Comparison of ENCODE assay signal across 14 cellular contexts in the genomic region with DNA sequence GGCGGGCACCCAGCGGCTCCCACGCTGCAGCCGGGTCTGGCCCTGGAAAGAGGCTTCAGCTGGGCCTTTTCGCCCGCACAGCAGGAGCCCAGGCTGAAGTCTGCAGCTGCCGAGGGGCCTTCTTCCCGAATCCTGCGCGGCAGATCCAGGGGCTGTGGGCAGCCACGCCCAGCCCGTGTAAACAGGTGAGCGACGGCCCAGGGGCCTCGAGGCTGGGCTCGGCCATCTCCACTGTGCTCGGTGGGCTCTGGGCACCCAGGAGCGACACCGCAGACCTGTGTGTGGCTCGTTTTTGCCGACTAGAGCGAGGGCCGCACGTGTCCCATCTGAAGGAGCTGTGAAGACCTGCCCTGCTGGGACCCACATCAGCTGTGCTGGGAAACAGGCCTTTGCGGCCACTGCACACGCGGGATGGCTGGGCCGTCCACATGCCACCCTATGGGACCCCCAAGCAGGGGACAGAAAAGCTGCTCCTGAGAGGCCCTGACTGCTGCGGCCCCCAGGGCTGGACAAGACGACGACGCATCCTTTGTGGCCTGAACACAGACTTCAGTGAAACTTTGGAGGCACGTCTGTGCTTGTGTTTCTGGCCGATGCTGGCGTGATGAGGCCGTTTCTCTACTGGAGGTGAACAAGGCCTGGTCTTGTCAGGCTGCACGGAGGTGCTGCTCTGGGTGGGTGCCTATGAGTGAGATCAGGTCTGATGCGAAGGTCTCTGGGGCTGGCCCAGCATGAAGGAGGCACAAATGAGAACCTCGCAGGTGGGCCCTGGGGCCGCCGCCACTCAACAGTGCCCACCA. TPM values are rescaled to one million over a fixed set of nuclear protein-coding genes. Genes with fewer than 3 reads are reported as not detected.
A peak's percentile ranks its signal among the peaks of the same experiment; 100 is the strongest.
DNase-seq lines count a peak whose midpoint lies in the region; ATAC-seq and TF ChIP-seq lines count a peak whose summit lies in the region.
"Had no signal": no experiment of that assay in that cellular context is flagged by ENCODE, and none has a peak within 500 bp of the region (broad histone marks: within the 10 kb centered on the region; RNA-seq: fewer than 3 reads in every experiment).

No MANE protein-coding gene starts in this region.

- POLR2A ChIA-PET in MCF 10A (lab: Yijun Ruan, JAX) = interaction anchor here (0.7 to 1.5 kb wide), 2 partner anchors 9 to 41 kb away, joined by 4 to 5 read pairs; no protein-coding TSS in a partner anchor
- POLR2A ChIA-PET in WTC11 (lab: Charles Lee) = no interaction called here

- no peak overlapping the region for H3K4ac ChIP-seq in neuronal stem cell (ENCODE audit: low read length)

- H3K36me3 Mint-ChIP-seq in MCF 10A (ENCODE audit: insufficient read depth, unreplicated experiment) (peaks cover 12% of the 10 kb centered on the region), WTC11 (no peaks in the 10 kb centered on the region)

- H3K9me3 ChIP-seq in mammary epithelial cell (replicated peaks; ENCODE audit: insufficient read depth, low read length) (no peaks in the 10 kb centered on the region), neuronal stem cell (replicated peaks in 1 of 2; ENCODE audit: control insufficient read depth in 2 of 2, insufficient read depth in 1 of 2, low read depth in 1 of 2, low read length in 2 of 2) (peaks cover 0 to 7% of the 10 kb centered on the region in 2 donors)
- H3K9me3 ChIP-seq: A549 had no signal

- TF ChIP-seq CTCF in mammary epithelial cell (conservative IDR thresholded peaks at IDR 0.05 in 1 of 2, IDR thresholded peaks at IDR 0.05 in 1 of 2; ENCODE audit: extremely low read depth in 1 of 2, insufficient read depth in 1 of 2, low read depth in 1 of 2, low read length in 2 of 2) (no peak), MCF 10A (IDR thresholded peaks at IDR 0.05; ENCODE audit: unreplicated experiment) (no peak), WTC11 (IDR thresholded peaks at IDR 0.05) (no peak), coronary artery (IDR thresholded peaks at IDR 0.05) (no peak)

- H3K4me3 ChIP-seq in mammary epithelial cell (replicated peaks in 1 of 3; ENCODE audit: insufficient read depth in 1 of 3, low read depth in 2 of 3, low read length in 3 of 3) (no peak overlapping the region), neuronal stem cell (ENCODE audit: low read length in 2 of 2) (no peak overlapping the region), coronary artery (no peak overlapping the region)
- H3K4me3 ChIP-seq: A549, GM23248 had no signal

- H3K4me1 ChIP-seq in mammary epithelial cell (ENCODE audit: insufficient read depth, low read length) (peaks cover 22% of the 10 kb centered on the region), neuronal stem cell (ENCODE audit: control insufficient read depth in 2 of 2, insufficient read depth in 1 of 2, low read depth in 1 of 2, low read length in 2 of 2) (no peaks in the 10 kb centered on the region)

- CTCF ChIA-PET in mammary epithelial cell (lab: Charles Lee; ENCODE audit: low non-redundant PET) (no interaction called here), MCF 10A (lab: Yijun Ruan, JAX) (interaction anchor here (0.6 to 6.2 kb wide), 4 partner anchors 35 to 350 kb away, joined by 3 to 47 read pairs (median 5); partner anchors contain the start of genes GALNS and TRAPPC2L), WTC11 (lab: Charles Lee) (interaction anchor here (1.2 to 5.5 kb wide), 6 partner anchors 10 to 401 kb away, joined by 3 to 32 read pairs (median 10); partner anchors contain the start of genes GALNS, TRAPPC2L and ZNF778)

- no peak overlapping the region for H3K4me3 Mint-ChIP-seq in MCF 10A (ENCODE audit: unreplicated experiment)
- no peak overlapping the region for H3K4me3 Mint-ChIP-seq in WTC11
- H3K4me3 Mint-ChIP-seq: CD14-positive monocyte; CD4-positive, alpha-beta memory T cell; HFFc6 had no signal

- peak overlapping the region; percentile 58 for H2BK12ac ChIP-seq in neuronal stem cell (ENCODE audit: low read length)

- dilution Hi-C loops in mammary epithelial cell (cut with HindIII; ENCODE audit: low sequenced_read_pairs) = no loop called here

- no peaks in the 10 kb centered on the region for H3K27me3 ChIP-seq in mammary epithelial cell (ENCODE audit: insufficient read depth, low read length)
- H3K27me3 ChIP-seq in neuronal stem cell (ENCODE audit: control insufficient read depth in 3 of 3, insufficient read depth in 3 of 3, low read depth in 1 of 3, low read length in 3 of 3) = no peaks in the 10 kb centered on the region

- H3K27ac Mint-ChIP-seq in MCF 10A (ENCODE audit: low read depth, unreplicated experiment) (no peak overlapping the region), WTC11 (no peak overlapping the region)
- H3K27ac Mint-ChIP-seq: CD14-positive monocyte; CD4-positive, alpha-beta memory T cell; HFFc6 had no signal

- H3K4me2 ChIP-seq in mammary epithelial cell (ENCODE audit: insufficient read depth, low read depth, low read length) (no peak overlapping the region), neuronal stem cell (ENCODE audit: insufficient read depth, low read length, poor library complexity, severe bottlenecking) (no peak overlapping the region)
- H3K4me2 ChIP-seq: A549 had no signal

- H3K36me3 ChIP-seq in mammary epithelial cell (ENCODE audit: insufficient read depth, low read length) (no peaks in the 10 kb centered on the region), neuronal stem cell (replicated peaks in 1 of 2; ENCODE audit: control insufficient read depth in 2 of 2, insufficient read depth in 2 of 2, low read length in 2 of 2) (no peaks in the 10 kb centered on the region)

- H3K27me3 Mint-ChIP-seq in MCF 10A (ENCODE audit: insufficient read depth, unreplicated experiment) (no peaks in the 10 kb centered on the region), WTC11 (ENCODE audit: low read depth) (no peaks in the 10 kb centered on the region)
- H3K27me3 Mint-ChIP-seq: CD4-positive, alpha-beta memory T cell had no signal

- DNase-seq in mammary epithelial cell (peak; percentile 48), MCF 10A (ENCODE audit: unreplicated experiment) (no peak), WTC11 (ENCODE audit: low spot score) (no peak), neuronal stem cell (ENCODE audit: low spot score) (no peak), coronary artery (ENCODE audit: low spot score) (no peak)
- no peak for DNase-seq in activated CD4-positive, alpha-beta T cell treated with anti-CD3 and anti-CD28 coated beads for 4 hours
- DNase-seq: HFFc6 had no signal

- H3K27ac ChIP-seq in mammary epithelial cell (ENCODE audit: insufficient read depth, low read depth, low read length) (no peak overlapping the region), neuronal stem cell (replicated peaks; ENCODE audit: low read length) (no peak overlapping the region), coronary artery (no peak overlapping the region)
- H3K27ac ChIP-seq: 22Rv1, A549, GM23248 had no signal

- H3K14ac ChIP-seq in neuronal stem cell (ENCODE audit: low read length) = no peak overlapping the region

- WGBS in mammary epithelial cell (ENCODE audit: low coverage, missing lambda C conversion rate) = 38% methylated on average over 16 of the region's 41 CpGs
- no CpG with 5 or more reads among the region's 41 CpGs for WGBS in neuronal stem cell (ENCODE audit: extremely low coverage in 2 of 2, insufficient read length in 2 of 2, insufficient replicate concordance in 1 of 2), 2 donors

- H2BK120ac ChIP-seq in neuronal stem cell (ENCODE audit: low read depth, low read length) = no peak overlapping the region

- H3K79me2 ChIP-seq in mammary epithelial cell (ENCODE audit: insufficient read depth, low read length) = no peaks in the 10 kb centered on the region

- H3K9ac ChIP-seq in mammary epithelial cell (ENCODE audit: insufficient read depth, low read length) (no peak overlapping the region), neuronal stem cell (ENCODE audit: low read depth, low read length, poor library complexity) (peak overlapping the region; percentile 44)
- H3K9ac ChIP-seq: GM23248 had no signal

- H3K9me3 Mint-ChIP-seq in MCF 10A (ENCODE audit: unreplicated experiment) = no peaks in the 10 kb centered on the region
- H3K9me3 Mint-ChIP-seq in WTC11 = no peaks in the 10 kb centered on the region
- H3K9me3 Mint-ChIP-seq: CD4-positive, alpha-beta memory T cell; HFFc6 had no signal

- ATAC-seq in WTC11 (no peak), esophagus mucosa (peak; percentile 24), HG03442 (IDR thresholded peaks at IDR 0.05; ENCODE audit: unreplicated experiment) (no peak)

- H4K20me1 ChIP-seq in mammary epithelial cell (ENCODE audit: insufficient read depth, low read length) = no peaks in the 10 kb centered on the region

- H2BK5ac ChIP-seq in neuronal stem cell (ENCODE audit: low read length) = peak overlapping the region; percentile 24

- peak overlapping the region; percentile 90 for H2AK5ac ChIP-seq in neuronal stem cell (ENCODE audit: low read depth, low read length)

- no peaks in the 10 kb centered on the region for H3K79me1 ChIP-seq in neuronal stem cell (ENCODE audit: low read depth, low read length)

- H3K18ac ChIP-seq in neuronal stem cell (ENCODE audit: low read length) = peak overlapping the region; percentile 71

- H4K8ac ChIP-seq in neuronal stem cell (ENCODE audit: low read depth, low read length) = peak overlapping the region; percentile 65

- no peak overlapping the region for H2BK15ac ChIP-seq in neuronal stem cell (ENCODE audit: low read length)

- H2AFZ ChIP-seq in mammary epithelial cell (ENCODE audit: low read depth, low read length) = no peak overlapping the region
- H2AFZ ChIP-seq in neuronal stem cell (ENCODE audit: low read length) = no peak overlapping the region
- H2AFZ ChIP-seq: GM23248 had no signal

- H3K23ac ChIP-seq in neuronal stem cell (ENCODE audit: low read depth, low read length, poor library complexity) = peak overlapping the region; percentile 65

- H3K4me1 Mint-ChIP-seq in MCF 10A (ENCODE audit: insufficient read depth, unreplicated experiment) (peaks cover 2% of the 10 kb centered on the region), WTC11 (peaks cover 4% of the 10 kb centered on the region)

- BruUV-seq in mammary epithelial cell (replicated peaks; lab: Mats Ljungman, UMichigan) (no TSS peak), MCF 10A (replicated peaks; lab: Mats Ljungman, UMichigan) (no TSS peak)

- intact Hi-C loops in mammary epithelial cell (cut with micrococcal nuclease) = loop anchor here (1.0 to 5.0 kb wide), 4 partner anchors 40 to 399 kb away; partner anchors contain the start of gene TRAPPC2L
- intact Hi-C loops in MCF 10A (cut with micrococcal nuclease) = loop anchor here (1.0 kb wide), 1 partner anchor 350 kb away; no protein-coding TSS in a partner anchor

- H4K91ac ChIP-seq in neuronal stem cell (ENCODE audit: low read depth, low read length, poor library complexity) = peak overlapping the region; percentile 92

- in situ Hi-C loops in mammary epithelial cell (cut with MboI; ENCODE audit: low sequenced_read_pairs in 2 of 2) = loop anchor here (10.0 to 25.0 kb wide), 2 partner anchors 345 to 348 kb away; partner anchors contain the start of gene CDH15 (in 1 of the 2)

RNA-seq across cellular contexts. Expression of gene APRT, which starts 5.2 kb away (rescaled TPM):
- 100 to 1,000 TPM in 1 of 2 donors, 10 to 100 TPM in 1; 51.5 to 136 TPM for total RNA-seq in mammary epithelial cell
- polyA plus RNA-seq in mammary epithelial cell = 145 TPM
- 63.6 TPM for polyA minus RNA-seq in mammary epithelial cell
- total RNA-seq in MCF 10A (2022) = 231 and 248 TPM in 2 replicates
- 272 to 288 TPM (median 282 TPM) in 3 replicates for total RNA-seq in WTC11 (2021)
- total RNA-seq in esophagus mucosa = 207 TPM
- polyA plus RNA-seq in neuronal stem cell (2013, experiment 1 of 2) = 146 TPM
- 150 TPM for polyA plus RNA-seq in neuronal stem cell (2013, experiment 2 of 2)

RNA-seq across cellular contexts. Expression of gene CDT1, which starts 13.3 kb away (rescaled TPM):
- total RNA-seq in mammary epithelial cell (10 to 100 TPM in 1 of 2 donors, 1 to 10 TPM in 1; 3.5 to 22.0 TPM), MCF 10A (2022) (5.3 and 16.6 TPM in 2 replicates), WTC11 (2021) (142 to 154 TPM (median 149 TPM) in 3 replicates), esophagus mucosa (21.6 TPM)
- 13.6 TPM for polyA plus RNA-seq in mammary epithelial cell
- polyA minus RNA-seq in mammary epithelial cell = 20.1 TPM
- polyA plus RNA-seq in neuronal stem cell (2013, experiment 1 of 2) = 40.6 TPM
- 40.0 TPM for polyA plus RNA-seq in neuronal stem cell (2013, experiment 2 of 2)

RNA-seq across cellular contexts. Expression of gene PIEZO1, which starts 31.9 kb away (rescaled TPM):
- total RNA-seq in mammary epithelial cell = 100 to 1,000 TPM; 165 to 215 TPM
- 144 TPM for polyA plus RNA-seq in mammary epithelial cell
- 339 TPM for polyA minus RNA-seq in mammary epithelial cell
- 193 and 195 TPM in 2 replicates for total RNA-seq in MCF 10A (2022)
- 68.3 to 75.1 TPM (median 71.3 TPM) in 3 replicates for total RNA-seq in WTC11 (2021)
- total RNA-seq in esophagus mucosa = 64.7 TPM
- polyA plus RNA-seq in neuronal stem cell (2013, experiment 1 of 2) = 8.0 TPM
- polyA plus RNA-seq in neuronal stem cell (2013, experiment 2 of 2) = 9.2 TPM

RNA-seq across cellular contexts. Expression of gene GALNS, which starts 39.8 kb away (rescaled TPM):
- total RNA-seq in mammary epithelial cell = 10 to 100 TPM; 21.7 to 29.8 TPM
- polyA plus RNA-seq in mammary epithelial cell = 7.8 TPM
- 14.3 TPM for polyA minus RNA-seq in mammary epithelial cell
- total RNA-seq in MCF 10A (2022) = 26.0 and 31.6 TPM in 2 replicates
- total RNA-seq in WTC11 (2021) = 23.0 to 29.5 TPM (median 25.8 TPM) in 3 replicates
- total RNA-seq in esophagus mucosa = 17.0 TPM
- polyA plus RNA-seq in neuronal stem cell (2013, experiment 1 of 2) = 9.6 TPM
- polyA plus RNA-seq in neuronal stem cell (2013, experiment 2 of 2) = 9.1 TPM

RNA-seq across cellular contexts. Expression of gene TRAPPC2L, which starts 40.0 kb away (rescaled TPM):
- 10 to 100 TPM; 21.5 to 39.9 TPM for total RNA-seq in mammary epithelial cell
- polyA plus RNA-seq in mammary epithelial cell = 75.3 TPM
- 22.8 TPM for polyA minus RNA-seq in mammary epithelial cell
- total RNA-seq in MCF 10A (2022) = 35.6 and 42.6 TPM in 2 replicates
- total RNA-seq in WTC11 (2021) = 63.1 to 82.0 TPM (median 64.5 TPM) in 3 replicates
- 61.0 TPM for total RNA-seq in esophagus mucosa
- polyA plus RNA-seq in neuronal stem cell (2013, experiment 1 of 2) = 57.0 TPM
- polyA plus RNA-seq in neuronal stem cell (2013, experiment 2 of 2) = 58.2 TPM
